In the genomic region with DNA sequence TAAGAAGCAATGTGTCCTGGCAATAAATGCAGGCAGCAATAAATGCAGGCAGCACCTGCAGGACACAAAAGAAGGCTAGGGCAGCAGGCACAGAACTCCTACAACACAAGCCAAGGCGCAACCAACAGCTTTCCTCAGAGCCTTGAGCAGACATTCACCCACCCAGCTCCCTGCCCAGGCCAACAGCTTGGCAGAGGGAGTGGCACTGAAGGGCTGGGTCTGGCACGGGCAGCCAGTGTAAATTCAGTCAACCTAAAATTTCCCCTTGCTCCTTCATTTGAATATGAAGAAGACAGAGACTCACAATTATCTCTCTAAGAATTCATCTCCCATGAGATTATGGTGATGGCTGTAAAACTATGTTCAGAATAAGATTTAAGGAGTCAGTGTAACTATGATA, we compare ENCODE assay signal across 27 cellular contexts. TPM values are rescaled to one million over a fixed set of nuclear protein-coding genes. Genes with fewer than 3 reads are reported as not detected.
DNase-seq lines count a peak whose midpoint lies in the region; ATAC-seq and TF ChIP-seq lines count a peak whose summit lies in the region.
"Had no signal": no experiment of that assay in that cellular context is flagged by ENCODE, and none has a peak within 500 bp of the region (broad histone marks: within the 10 kb centered on the region; RNA-seq: fewer than 3 reads in every experiment).

No MANE protein-coding gene starts in this region.

- no peaks in the 10 kb centered on the region for H3K36me3 ChIP-seq in CD4-positive, alpha-beta memory T cell (ENCODE audit: insufficient read depth, low read length)
- H3K36me3 ChIP-seq in mesendoderm (ENCODE audit: control insufficient read depth, insufficient read depth, low read length) (no peaks in the 10 kb centered on the region), stomach (peaks cover 0 to 4% (median under 1%) of the 10 kb centered on the region in 4 donors)
- H3K36me3 ChIP-seq: heart right ventricle, MG63, transverse colon had no signal

- intact Hi-C loops in activated CD4-positive, alpha-beta T cell treated with anti-CD3 and anti-CD28 coated beads for 36 hours (cut with DNase I, micrococcal nuclease) = no loop called here
- intact Hi-C loops in CD4-positive, alpha-beta memory T cell (cut with micrococcal nuclease) = no loop called here
- intact Hi-C loops in stomach (cut with DNase I; ENCODE audit: low total_unique reads) = no loop called here

- no peak overlapping the region for H4K8ac ChIP-seq in mesendoderm (ENCODE audit: low read depth, low read length)

- H3K23ac ChIP-seq in mesendoderm (ENCODE audit: low read length) = no peak overlapping the region

- no peak for TF ChIP-seq CTCF in stomach (IDR thresholded peaks at IDR 0.05)

- no peak for TF ChIP-seq POLR2A in stomach (IDR thresholded peaks at IDR 0.05)

- H2BK5ac ChIP-seq in mesendoderm (ENCODE audit: low read length) = no peak overlapping the region

- H2AK5ac ChIP-seq in mesendoderm (ENCODE audit: low read length) = no peak overlapping the region

- POLR2A ChIA-PET in activated CD4-positive, alpha-beta T cell treated with anti-CD3 and anti-CD28 coated beads for 36 hours (lab: Charles Lee) = no interaction called here
- POLR2A ChIA-PET in CD4-positive, alpha-beta memory T cell (lab: Charles Lee; ENCODE audit: partially characterized antibody) = no interaction called here

- no peak overlapping the region for H3K4me2 ChIP-seq in mesendoderm (ENCODE audit: low read length)

- no peaks in the 10 kb centered on the region for H3K9me3 ChIP-seq in CD4-positive, alpha-beta memory T cell (ENCODE audit: control insufficient read depth in 1 of 2, low read length in 2 of 2)
- H3K9me3 ChIP-seq in stomach = no peaks in the 10 kb centered on the region
- H3K9me3 ChIP-seq: transverse colon had no signal

- peaks cover 18% of the 10 kb centered on the region for H3K9me3 Mint-ChIP-seq in activated CD4-positive, alpha-beta T cell treated with anti-CD3 and anti-CD28 coated beads for 36 hours (ENCODE audit: low read depth)
- H3K9me3 Mint-ChIP-seq in CD4-positive, alpha-beta memory T cell = peaks cover 0 to 4% (median 0%) of the 10 kb centered on the region in 8 donors
- H3K9me3 Mint-ChIP-seq in activated naive CD8-positive, alpha-beta T cell treated with anti-CD3 and anti-CD28 coated beads, Interleukin-2, amount 50 U/mL, for 24 hours = peaks cover 5% of the 10 kb centered on the region
- H3K9me3 Mint-ChIP-seq in naive B cell = peaks cover 0 to 5% (median 1%) of the 10 kb centered on the region in 7 donors

- H3K79me1 ChIP-seq in mesendoderm (ENCODE audit: low read length) = peaks cover 12% of the 10 kb centered on the region

- ATAC-seq in activated CD4-positive, alpha-beta T cell treated with anti-CD3 and anti-CD28 coated beads for 36 hours = peak; percentile 43
- ATAC-seq in activated naive CD8-positive, alpha-beta T cell treated with anti-CD3 and anti-CD28 coated beads, Interleukin-2, amount 50 U/mL, for 24 hours = no peak
- peak; percentile 55 to 58 for ATAC-seq in naive B cell (ENCODE audit: low read depth in 2 of 2)
- ATAC-seq: Right ventricle myocardium inferior, sciatic nerve had no signal

- CTCF ChIA-PET in activated CD4-positive, alpha-beta T cell treated with anti-CD3 and anti-CD28 coated beads for 36 hours (lab: Charles Lee) = interaction anchor here (0.9 to 1.0 kb wide), 2 partner anchors 24 to 115 kb away, joined by 3 read pairs; no protein-coding TSS in a partner anchor
- CTCF ChIA-PET in CD4-positive, alpha-beta memory T cell (lab: Charles Lee; ENCODE audit: partially characterized antibody) = interaction anchor here (1.4 to 1.8 kb wide), 3 partner anchors 9 to 44 kb away, joined by 3 to 5 read pairs (median 3); no protein-coding TSS in a partner anchor

- no peaks in the 10 kb centered on the region for H3K27me3 Mint-ChIP-seq in activated CD4-positive, alpha-beta T cell treated with anti-CD3 and anti-CD28 coated beads for 36 hours
- H3K27me3 Mint-ChIP-seq in CD4-positive, alpha-beta memory T cell = no peaks in the 10 kb centered on the region
- no peaks in the 10 kb centered on the region for H3K27me3 Mint-ChIP-seq in activated naive CD8-positive, alpha-beta T cell treated with anti-CD3 and anti-CD28 coated beads, Interleukin-2, amount 50 U/mL, for 24 hours
- peaks cover 16 to 23% (median 19%) of the 10 kb centered on the region in 3 donors for H3K27me3 Mint-ChIP-seq in naive B cell

- no peak overlapping the region for H3K18ac ChIP-seq in mesendoderm (ENCODE audit: low read length)

- H3K79me2 ChIP-seq in mesendoderm (ENCODE audit: control insufficient read depth, insufficient read depth, low read length) = peaks cover 3% of the 10 kb centered on the region

- peaks cover 84% of the 10 kb centered on the region for H3K4me1 Mint-ChIP-seq in activated CD4-positive, alpha-beta T cell treated with anti-CD3 and anti-CD28 coated beads for 36 hours
- peaks cover 68 to 90% (median 79%) of the 10 kb centered on the region in 4 donors for H3K4me1 Mint-ChIP-seq in CD4-positive, alpha-beta memory T cell
- peaks cover 67% of the 10 kb centered on the region for H3K4me1 Mint-ChIP-seq in activated naive CD8-positive, alpha-beta T cell treated with anti-CD3 and anti-CD28 coated beads, Interleukin-2, amount 50 U/mL, for 24 hours
- peaks cover 0 to 6% (median 3%) of the 10 kb centered on the region in 3 donors for H3K4me1 Mint-ChIP-seq in naive B cell

- no CpG with 5 or more reads among the region's 2 CpGs for WGBS in mesendoderm (ENCODE audit: extremely low coverage, insufficient coverage, low lambda C conversion rate)
- WGBS in stomach, 5 donors = 53 to 77% (median 56%) methylated on average over 2 of the region's 2 CpGs

- no peak for DNase-seq in activated CD4-positive, alpha-beta T cell treated with anti-CD3 and anti-CD28 coated beads for 36 hours
- no peak for DNase-seq in activated CD4-positive, alpha-beta T cell treated with anti-CD3 and anti-CD28 coated beads for 1 hour
- no peak for DNase-seq in CD4-positive, alpha-beta memory T cell
- DNase-seq in activated naive CD8-positive, alpha-beta T cell treated with anti-CD3 and anti-CD28 coated beads, Interleukin-2, amount 50 U/mL, for 24 hours = no peak
- DNase-seq in naive B cell = peak; percentile 15
- DNase-seq in ureter (ENCODE audit: low spot score) = no peak
- DNase-seq in mesendoderm = no peak
- no peak for DNase-seq in stomach
- DNase-seq: 8988T; activated CD4-positive, CD25-positive, alpha-beta regulatory T cell treated with anti-CD3 and anti-CD28 coated beads, Interleukin-2, amount 50 U/mL, for 72 hours; COR-L47; DMS79; effector CD8-positive, alpha-beta T cell; erythroblast; foreskin fibroblast; GM23248; heart right ventricle; KBM-7; left cardiac atrium; MG63; NCI-H2081 treated with DMSO at 0.1 percent for 48 hours; NCI-H446 treated with DMSO at 0.1 percent for 48 hours; OCI-M1; posterior cingulate gyrus; transverse colon had no signal

- TF ChIP-seq EP300 in stomach (IDR thresholded peaks at IDR 0.05) = no peak

- H2BK15ac ChIP-seq in mesendoderm (replicated peaks; ENCODE audit: low read depth) = no peak overlapping the region

- no peak overlapping the region for H3K4me3 ChIP-seq in CD4-positive, alpha-beta memory T cell (ENCODE audit: low read length in 2 of 2)
- H3K4me3 ChIP-seq in mesendoderm (ENCODE audit: low read length) (no peak overlapping the region), stomach (no peak overlapping the region)
- H3K4me3 ChIP-seq: GM23248, heart right ventricle, MG63, transverse colon had no signal

- no peak overlapping the region for H3K4ac ChIP-seq in mesendoderm (ENCODE audit: low read depth, low read length)

- no peak overlapping the region for H4K5ac ChIP-seq in mesendoderm (ENCODE audit: low read length)

- no peak overlapping the region for H3K4me3 Mint-ChIP-seq in activated CD4-positive, alpha-beta T cell treated with anti-CD3 and anti-CD28 coated beads for 36 hours
- peak overlapping the region in 5 of 8 donors; percentile 21 to 64 (median 27) for H3K4me3 Mint-ChIP-seq in CD4-positive, alpha-beta memory T cell
- H3K4me3 Mint-ChIP-seq in activated naive CD8-positive, alpha-beta T cell treated with anti-CD3 and anti-CD28 coated beads, Interleukin-2, amount 50 U/mL, for 24 hours = no peak overlapping the region
- H3K4me3 Mint-ChIP-seq in naive B cell = no peak overlapping the region

- no peak overlapping the region for H3K9ac ChIP-seq in mesendoderm (ENCODE audit: low read length)
- H3K9ac ChIP-seq: GM23248 had no signal

- H3K27me3 ChIP-seq in CD4-positive, alpha-beta memory T cell (ENCODE audit: insufficient read depth, low read length) = no peaks in the 10 kb centered on the region
- H3K27me3 ChIP-seq in mesendoderm (ENCODE audit: insufficient read depth, low read length, poor library complexity) (no peaks in the 10 kb centered on the region), stomach (no peaks in the 10 kb centered on the region)
- H3K27me3 ChIP-seq: heart right ventricle, MG63, transverse colon had no signal

- no peak overlapping the region for H2BK120ac ChIP-seq in mesendoderm (ENCODE audit: low read depth, low read length)

- H3K27ac Mint-ChIP-seq in activated CD4-positive, alpha-beta T cell treated with anti-CD3 and anti-CD28 coated beads for 36 hours = peak overlapping the region; percentile 10
- H3K27ac Mint-ChIP-seq in CD4-positive, alpha-beta memory T cell = peak overlapping the region; percentile 30 to 81 (median 69)
- peak overlapping the region; percentile 7 for H3K27ac Mint-ChIP-seq in activated naive CD8-positive, alpha-beta T cell treated with anti-CD3 and anti-CD28 coated beads, Interleukin-2, amount 50 U/mL, for 24 hours
- H3K27ac Mint-ChIP-seq in naive B cell = peak overlapping the region in 1 of 6 donors; percentile 20

- H3K4me1 ChIP-seq in CD4-positive, alpha-beta memory T cell (ENCODE audit: insufficient read depth, low read length) = peaks cover 86% of the 10 kb centered on the region
- H3K4me1 ChIP-seq in mesendoderm (ENCODE audit: control insufficient read depth, low read depth, low read length) = no peaks in the 10 kb centered on the region
- peaks cover 11 to 45% (median 32%) of the 10 kb centered on the region in 4 donors for H3K4me1 ChIP-seq in stomach

- no peak overlapping the region for H3K56ac ChIP-seq in mesendoderm (ENCODE audit: low read length)

- H3K36me3 Mint-ChIP-seq in activated CD4-positive, alpha-beta T cell treated with anti-CD3 and anti-CD28 coated beads for 36 hours (ENCODE audit: low read depth) = peaks cover 58% of the 10 kb centered on the region
- H3K36me3 Mint-ChIP-seq in CD4-positive, alpha-beta memory T cell = peaks cover 67 to 70% of the 10 kb centered on the region in 2 donors
- peaks cover 49% of the 10 kb centered on the region for H3K36me3 Mint-ChIP-seq in activated naive CD8-positive, alpha-beta T cell treated with anti-CD3 and anti-CD28 coated beads, Interleukin-2, amount 50 U/mL, for 24 hours (ENCODE audit: low read depth)
- H3K36me3 Mint-ChIP-seq in naive B cell = peaks cover 0 to 15% of the 10 kb centered on the region in 2 donors

- H3K27ac ChIP-seq in CD4-positive, alpha-beta memory T cell (ENCODE audit: low read depth, low read length) = no peak overlapping the region
- H3K27ac ChIP-seq in mesendoderm (ENCODE audit: low read depth, low read length) (no peak overlapping the region), stomach (no peak overlapping the region)
- H3K27ac ChIP-seq: GM23248, heart right ventricle, transverse colon had no signal

RNA-seq across cellular contexts. Expression of a gene that starts 35.4 kb away (rescaled TPM):
- 100 to 1,000 TPM in 1 of 2 experiments, 10 to 100 TPM in 1; 95.9 to 104 TPM for total RNA-seq in activated CD4-positive, alpha-beta T cell treated with anti-CD3 and anti-CD28 coated beads for 36 hours
- total RNA-seq in CD4-positive, alpha-beta memory T cell = 100 to 1,000 TPM; 220 to 225 TPM
- polyA plus RNA-seq in CD4-positive, alpha-beta memory T cell = 100 to 1,000 TPM in 1 of 2 donors, 10 to 100 TPM in 1; 27.6 to 129 TPM
- polyA plus RNA-seq in naive B cell (ENCODE audit: low read depth in 6 of 6) = 1 to 10 TPM in 4 of 6 donors, under 1 TPM in 2; 0.47 to 6.1 (median 3.4) TPM
- total RNA-seq in ureter = 97.0 TPM
- polyA plus RNA-seq in mesendoderm (2013, experiment 1 of 2) = 36.8 TPM
- polyA plus RNA-seq in mesendoderm (2013, experiment 2 of 2) = 32.8 TPM
- total RNA-seq in stomach = 100 to 1,000 TPM in 2 of 5 donors, 10 to 100 TPM in 3; 32.4 to 115 (median 74.7) TPM
- polyA plus RNA-seq in stomach = 10 to 100 TPM; 12.9 to 78.2 (median 18.0) TPM

Comparison
In these comparisons a context has a peak if more than half of its experiments do, and no peak if none do; other contexts are left out.
1. H3K4me3 Mint-ChIP-seq: peak in CD4-positive, alpha-beta memory T cell (5 of 8); none in activated CD4-positive, alpha-beta T cell treated with anti-CD3 and anti-CD28 coated beads for 36 hours (single experiment), activated naive CD8-positive, alpha-beta T cell treated with anti-CD3 and anti-CD28 coated beads, Interleukin-2, amount 50 U/mL, for 24 hours (single experiment) and naive B cell (0 of 8).